ENCODE assay signal across 8 cellular contexts in genomic region chr3:49722896-49723295, GRCh38. TPM values are rescaled to one million over a fixed set of nuclear protein-coding genes. Genes with fewer than 3 reads are reported as not detected.
A peak's percentile ranks its signal among the peaks of the same experiment; 100 is the strongest.
DNase-seq lines count a peak whose midpoint lies in the region; ATAC-seq and TF ChIP-seq lines count a peak whose summit lies in the region.

No MANE protein-coding gene starts in this region.

- POLR2A ChIA-PET in CD8-positive, alpha-beta T cell (lab: Charles Lee) = interaction anchor here (2.2 kb wide), 1 partner anchor 10 kb away, joined by 9 read pairs; no protein-coding TSS in a partner anchor
- POLR2A ChIA-PET in PC-3 (lab: Charles Lee; ENCODE audit: unreplicated experiment) = interaction anchor here (0.6 to 0.7 kb wide), 2 partner anchors 79 to 96 kb away, joined by 4 to 5 read pairs; no protein-coding TSS in a partner anchor

- no peaks in the 10 kb centered on the region for H3K27me3 ChIP-seq in CD8-positive, alpha-beta T cell (ENCODE audit: insufficient read depth, low read length)
- no peaks in the 10 kb centered on the region for H3K27me3 ChIP-seq in PC-3 (ENCODE audit: low read length)

- H3K36me3 ChIP-seq in CD8-positive, alpha-beta T cell (ENCODE audit: insufficient read depth, low read length) = peaks cover 7% of the 10 kb centered on the region
- H3K36me3 ChIP-seq in PC-3 (ENCODE audit: low read depth, low read length) = peaks cover 18% of the 10 kb centered on the region

- H3K27me3 Mint-ChIP-seq in CD8-positive, alpha-beta T cell (ENCODE audit: low read depth) = no peaks in the 10 kb centered on the region
- no peaks in the 10 kb centered on the region for H3K27me3 Mint-ChIP-seq in osteocyte (ENCODE audit: unreplicated experiment)

- H3K9ac ChIP-seq in PC-3 (ENCODE audit: low read length) = peak overlapping the region; percentile 98

- H3K9me2 ChIP-seq in PC-3 (replicated peaks; ENCODE audit: low read length) = no peaks in the 10 kb centered on the region

- H3K4me1 ChIP-seq in CD8-positive, alpha-beta T cell (ENCODE audit: insufficient read depth, low read length) = peaks cover 28% of the 10 kb centered on the region
- peaks cover 20% of the 10 kb centered on the region for H3K4me1 ChIP-seq in PC-3 (ENCODE audit: insufficient read depth, low read length)

- no peaks in the 10 kb centered on the region for H3K9me3 ChIP-seq in CD8-positive, alpha-beta T cell (ENCODE audit: low read length)
- H3K9me3 ChIP-seq in PC-3 (ENCODE audit: low read length) = no peaks in the 10 kb centered on the region

- no peak for TF ChIP-seq CTCF in CD8-positive, alpha-beta T cell (IDR thresholded peaks at IDR 0.05)
- no peak for TF ChIP-seq CTCF in PC-3 (conservative IDR thresholded peaks at IDR 0.05; ENCODE audit: low read depth, low read length)
- no peak for TF ChIP-seq CTCF in epithelial cell of esophagus (IDR thresholded peaks at IDR 0.05; ENCODE audit: insufficient read depth, low read depth, low read length, missing control alignments)
- TF ChIP-seq CTCF in osteocyte (IDR thresholded peaks at IDR 0.05) = no peak

- peak overlapping the region; percentile 86 for H3K4me3 Mint-ChIP-seq in CD8-positive, alpha-beta T cell
- peak overlapping the region; percentile 87 for H3K4me3 Mint-ChIP-seq in osteocyte (ENCODE audit: unreplicated experiment)

- ATAC-seq in CD8-positive, alpha-beta T cell = no peak
- ATAC-seq in PC-3 = no peak

- H3K27ac ChIP-seq in CD8-positive, alpha-beta T cell (ENCODE audit: low read depth, low read length) = peak overlapping the region; percentile 84
- H3K27ac ChIP-seq in PC-3 (ENCODE audit: low read length) = peak overlapping the region; percentile 65

- CTCF ChIA-PET in CD8-positive, alpha-beta T cell (lab: Charles Lee) = no interaction called here
- CTCF ChIA-PET in PC-3 (lab: Charles Lee) = no interaction called here

- peaks cover 44% of the 10 kb centered on the region for H3K36me3 Mint-ChIP-seq in CD8-positive, alpha-beta T cell
- peaks cover 17% of the 10 kb centered on the region for H3K36me3 Mint-ChIP-seq in osteocyte (ENCODE audit: unreplicated experiment)

- peaks cover 40% of the 10 kb centered on the region for H3K4me1 Mint-ChIP-seq in CD8-positive, alpha-beta T cell (ENCODE audit: low read depth)
- H3K4me1 Mint-ChIP-seq in osteocyte (ENCODE audit: unreplicated experiment) = peaks cover 29% of the 10 kb centered on the region

- no TSS peak for BruUV-seq in PC-3 (replicated peaks; lab: Mats Ljungman, UMichigan)

- H3K27ac Mint-ChIP-seq in CD8-positive, alpha-beta T cell = peak overlapping the region; percentile 90
- H3K27ac Mint-ChIP-seq in osteocyte (ENCODE audit: unreplicated experiment) = peak overlapping the region; percentile 96

- DNase-seq in CD8-positive, alpha-beta T cell = no peak
- no peak for DNase-seq in PC-3
- DNase-seq in epithelial cell of esophagus (ENCODE audit: low read depth) = no peak
- no peak for DNase-seq in osteocyte (ENCODE audit: extremely low spot score, unreplicated experiment)
- DNase-seq in HT-29 (ENCODE audit: low spot score) = no peak
- DNase-seq in NCI-H69 (lab: John Stamatoyannopoulos, UW) = no peak
- no peak for DNase-seq in activated CD4-positive, alpha-beta T cell treated with anti-CD3 and anti-CD28 coated beads, Interleukin-2, amount 50 U/mL, for 4 hours
- DNase-seq in retina = no peak

- H3F3A ChIP-seq in PC-3 (ENCODE audit: low read length, unreplicated experiment) = no peaks in the 10 kb centered on the region

- no peaks in the 10 kb centered on the region for H4K20me1 ChIP-seq in PC-3 (ENCODE audit: low read length)

- intact Hi-C loops in CD8-positive, alpha-beta T cell (cut with DNase I, micrococcal nuclease) = loop anchor here (1.0 to 10.0 kb wide), 6 partner anchors 63 to 698 kb away; partner anchors contain the start of genes DAG1 (in 1 of the 2), IMPDH2 (in 1 of the 2), IP6K1 (in 1 of the 2) and NDUFAF3 (in 1 of the 2)
- intact Hi-C loops in PC-3 (cut with micrococcal nuclease) = loop anchor here (1.0 kb wide), 1 partner anchor 177 kb away; no protein-coding TSS in a partner anchor

- H3K9me3 Mint-ChIP-seq in CD8-positive, alpha-beta T cell = no peaks in the 10 kb centered on the region
- H3K9me3 Mint-ChIP-seq in osteocyte (ENCODE audit: unreplicated experiment) = no peaks in the 10 kb centered on the region

- no peak overlapping the region for H2AFZ ChIP-seq in PC-3 (ENCODE audit: low read length)

- H3K4me3 ChIP-seq in CD8-positive, alpha-beta T cell (ENCODE audit: low read depth, low read length) = peak overlapping the region; percentile 95
- H3K4me3 ChIP-seq in PC-3 (ENCODE audit: low read length) = peak overlapping the region; percentile 98
- H3K4me3 ChIP-seq in epithelial cell of esophagus (ENCODE audit: low read length) = peak overlapping the region; percentile 99

- H3K79me2 ChIP-seq in PC-3 (ENCODE audit: low read length) = peaks cover 17% of the 10 kb centered on the region

- peak overlapping the region; percentile 96 for H3K4me2 ChIP-seq in PC-3 (ENCODE audit: low read length)

RNA-seq across cellular contexts. Expression of gene GMPPB, which starts 0.9 kb away (rescaled TPM):
- 10 to 100 TPM; 34.9 to 36.6 TPM for total RNA-seq in CD8-positive, alpha-beta T cell
- total RNA-seq in PC-3 (2014; rRNA removed) (69.5 and 83.9 TPM in 2 replicates), osteocyte (27.3 and 27.5 TPM in 2 replicates)
- 40.0 and 45.1 TPM in 2 replicates for total RNA-seq in HT-29 (2014; rRNA removed; shearing (Covaris generic))

RNA-seq across cellular contexts. Expression of gene AMIGO3, which starts 3.4 kb away (rescaled TPM):
- 1 to 10 TPM; 1.5 to 3.5 TPM for total RNA-seq in CD8-positive, alpha-beta T cell
- 1.8 and 2.1 TPM in 2 replicates for total RNA-seq in PC-3 (2014; rRNA removed)
- not detected in 2 replicates for total RNA-seq in osteocyte
- 2.0 and 2.7 TPM in 2 replicates for total RNA-seq in HT-29 (2014; rRNA removed; shearing (Covaris generic))

RNA-seq across cellular contexts. Expression of gene RNF123, which starts 33.5 kb away (rescaled TPM):
- total RNA-seq in CD8-positive, alpha-beta T cell = 10 to 100 TPM; 23.7 to 27.0 TPM
- total RNA-seq in PC-3 (2014; rRNA removed) (38.6 and 43.0 TPM in 2 replicates), osteocyte (50.9 and 61.0 TPM in 2 replicates)
- 22.4 and 24.3 TPM in 2 replicates for total RNA-seq in HT-29 (2014; rRNA removed; shearing (Covaris generic))

RNA-seq across cellular contexts. Expression of gene MST1, which starts 33.6 kb away (rescaled TPM):
- total RNA-seq in CD8-positive, alpha-beta T cell = 1 to 10 TPM; 8.6 to 9.1 TPM
- total RNA-seq in PC-3 (2014; rRNA removed) = 1.7 and 2.8 TPM in 2 replicates
- 35.9 and 38.3 TPM in 2 replicates for total RNA-seq in osteocyte
- total RNA-seq in HT-29 (2014; rRNA removed; shearing (Covaris generic)) = 2.2 and 3.3 TPM in 2 replicates

RNA-seq across cellular contexts. Expression of gene APEH, which starts 48.7 kb away (rescaled TPM):
- total RNA-seq in CD8-positive, alpha-beta T cell = 10 to 100 TPM; 40.8 to 48.9 TPM
- total RNA-seq in PC-3 (2014; rRNA removed) = 236 and 246 TPM in 2 replicates
- 98.5 and 105 TPM in 2 replicates for total RNA-seq in osteocyte
- 246 and 254 TPM in 2 replicates for total RNA-seq in HT-29 (2014; rRNA removed; shearing (Covaris generic))
